1 cellular context compared by ENCODE assay signal in the genomic region with DNA sequence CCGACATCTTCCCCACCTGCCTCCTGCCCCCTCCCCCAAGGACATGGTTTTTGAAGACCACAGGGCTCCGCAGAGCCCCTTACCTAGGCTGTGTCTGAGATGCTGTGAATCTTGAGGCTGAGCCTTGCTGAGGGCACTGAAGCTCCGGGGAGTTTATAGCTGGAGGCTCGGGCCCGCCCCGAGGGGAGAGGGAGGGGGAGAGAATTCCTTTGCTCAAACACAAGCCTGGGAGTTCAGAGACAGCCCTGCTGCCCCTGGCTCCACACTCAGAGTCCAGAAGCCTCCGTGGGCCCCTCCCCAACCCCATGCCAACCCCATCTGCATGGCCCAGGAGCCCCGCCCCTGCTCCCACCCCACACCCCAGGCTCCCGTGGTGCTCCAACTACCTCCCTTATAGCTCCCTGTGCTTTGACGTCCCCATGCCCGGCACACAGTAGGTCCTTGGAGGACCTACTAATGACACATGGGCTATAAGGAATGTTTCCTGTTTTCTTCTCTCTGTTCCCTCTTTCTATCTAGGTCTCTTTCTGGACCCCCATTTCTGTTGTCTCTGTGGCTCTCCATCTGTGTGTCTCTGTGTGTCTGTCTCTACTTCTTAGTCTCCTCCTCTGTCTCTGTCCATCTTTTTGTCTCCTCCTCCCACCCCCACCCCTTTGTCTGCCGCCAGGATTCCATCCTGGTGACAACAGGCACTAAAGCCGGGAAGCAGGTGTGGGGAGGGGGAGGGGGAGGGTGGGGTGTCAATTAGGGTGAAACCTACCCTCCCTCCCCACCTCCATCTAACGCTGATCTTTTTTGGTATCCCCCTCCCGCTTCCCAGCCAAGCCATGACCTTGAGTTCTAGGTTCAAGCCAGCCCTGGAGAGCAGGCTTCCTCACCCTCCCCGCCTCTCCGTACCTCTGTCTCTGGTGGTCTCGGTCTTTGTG.
TF ChIP-seq lines count a peak whose summit lies in the region.

TNNT1 (minus strand) TSS at position 129 of the 926 bp plus-strand sequence. CDS start 2,049 bp downstream, outside the sequence.

TF ChIP-seq in GM23338, 12 proteins besides CTCF, POLR2A, EP300 and RAD21:
- TF ChIP-seq, protein P1, sequence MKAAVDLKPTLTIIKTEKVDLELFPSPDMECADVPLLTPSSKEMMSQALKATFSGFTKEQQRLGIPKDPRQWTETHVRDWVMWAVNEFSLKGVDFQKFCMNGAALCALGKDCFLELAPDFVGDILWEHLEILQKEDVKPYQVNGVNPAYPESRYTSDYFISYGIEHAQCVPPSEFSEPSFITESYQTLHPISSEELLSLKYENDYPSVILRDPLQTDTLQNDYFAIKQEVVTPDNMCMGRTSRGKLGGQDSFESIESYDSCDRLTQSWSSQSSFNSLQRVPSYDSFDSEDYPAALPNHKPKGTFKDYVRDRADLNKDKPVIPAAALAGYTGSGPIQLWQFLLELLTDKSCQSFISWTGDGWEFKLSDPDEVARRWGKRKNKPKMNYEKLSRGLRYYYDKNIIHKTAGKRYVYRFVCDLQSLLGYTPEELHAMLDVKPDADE (IDR thresholded peaks at IDR 0.05), result no peak
- TF ChIP-seq POLR2AphosphoS5 (IDR thresholded peaks at IDR 0.05; ENCODE audit: low read depth), result no peak
- TF ChIP-seq CREB1 (CRISPR knock-in tag; IDR thresholded peaks at IDR 0.05; ENCODE audit: low read depth), result no peak
- TF ChIP-seq ZNF114 (CRISPR knock-in tag; IDR thresholded peaks at IDR 0.05), result no peak
- TF ChIP-seq EZH2 (IDR thresholded peaks at IDR 0.05; ENCODE audit: low read depth, unreplicated experiment), result no peak
- no peak for TF ChIP-seq JUNB (IDR thresholded peaks at IDR 0.05; ENCODE audit: unreplicated experiment)
- TF ChIP-seq NANOG (IDR thresholded peaks at IDR 0.05; ENCODE audit: borderline replicate concordance), result no peak
- no peak for TF ChIP-seq EZH2phosphoT487 (IDR thresholded peaks at IDR 0.05; ENCODE audit: unreplicated experiment)
- TF ChIP-seq, protein P2, sequence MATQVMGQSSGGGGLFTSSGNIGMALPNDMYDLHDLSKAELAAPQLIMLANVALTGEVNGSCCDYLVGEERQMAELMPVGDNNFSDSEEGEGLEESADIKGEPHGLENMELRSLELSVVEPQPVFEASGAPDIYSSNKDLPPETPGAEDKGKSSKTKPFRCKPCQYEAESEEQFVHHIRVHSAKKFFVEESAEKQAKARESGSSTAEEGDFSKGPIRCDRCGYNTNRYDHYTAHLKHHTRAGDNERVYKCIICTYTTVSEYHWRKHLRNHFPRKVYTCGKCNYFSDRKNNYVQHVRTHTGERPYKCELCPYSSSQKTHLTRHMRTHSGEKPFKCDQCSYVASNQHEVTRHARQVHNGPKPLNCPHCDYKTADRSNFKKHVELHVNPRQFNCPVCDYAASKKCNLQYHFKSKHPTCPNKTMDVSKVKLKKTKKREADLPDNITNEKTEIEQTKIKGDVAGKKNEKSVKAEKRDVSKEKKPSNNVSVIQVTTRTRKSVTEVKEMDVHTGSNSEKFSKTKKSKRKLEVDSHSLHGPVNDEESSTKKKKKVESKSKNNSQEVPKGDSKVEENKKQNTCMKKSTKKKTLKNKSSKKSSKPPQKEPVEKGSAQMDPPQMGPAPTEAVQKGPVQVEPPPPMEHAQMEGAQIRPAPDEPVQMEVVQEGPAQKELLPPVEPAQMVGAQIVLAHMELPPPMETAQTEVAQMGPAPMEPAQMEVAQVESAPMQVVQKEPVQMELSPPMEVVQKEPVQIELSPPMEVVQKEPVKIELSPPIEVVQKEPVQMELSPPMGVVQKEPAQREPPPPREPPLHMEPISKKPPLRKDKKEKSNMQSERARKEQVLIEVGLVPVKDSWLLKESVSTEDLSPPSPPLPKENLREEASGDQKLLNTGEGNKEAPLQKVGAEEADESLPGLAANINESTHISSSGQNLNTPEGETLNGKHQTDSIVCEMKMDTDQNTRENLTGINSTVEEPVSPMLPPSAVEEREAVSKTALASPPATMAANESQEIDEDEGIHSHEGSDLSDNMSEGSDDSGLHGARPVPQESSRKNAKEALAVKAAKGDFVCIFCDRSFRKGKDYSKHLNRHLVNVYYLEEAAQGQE (IDR thresholded peaks at IDR 0.05; ENCODE audit: unreplicated experiment), result no peak
- no peak for TF ChIP-seq ZNF462 (CRISPR knock-in tag; IDR thresholded peaks at IDR 0.05)
- no peak for TF ChIP-seq STAT1 (IDR thresholded peaks at IDR 0.05; ENCODE audit: unreplicated experiment)
- no peak for TF ChIP-seq ZNF331 (CRISPR knock-in tag; IDR thresholded peaks at IDR 0.05; ENCODE audit: low read depth)
